Comparison of ENCODE assay signal across 13 cellular contexts in genomic region chr14:75979641-75980422, GRCh38. TPM values are rescaled to one million over a fixed set of nuclear protein-coding genes. Genes with fewer than 3 reads are reported as not detected.
DNase-seq lines count a peak whose midpoint lies in the region; ATAC-seq and TF ChIP-seq lines count a peak whose summit lies in the region.
"Had no signal": no experiment of that assay in that cellular context is flagged by ENCODE, and none has a peak within 500 bp of the region (broad histone marks: within the 10 kb centered on the region; RNA-seq: fewer than 3 reads in every experiment).

No MANE protein-coding gene starts in this region.

- no peak overlapping the region for H3K4me3 Mint-ChIP-seq in MCF 10A (ENCODE audit: unreplicated experiment)

- H3K27me3 ChIP-seq in breast epithelium (no peaks in the 10 kb centered on the region), uterus (no peaks in the 10 kb centered on the region)
- H3K27me3 ChIP-seq: BE2C, foreskin keratinocyte had no signal

- peak overlapping the region; percentile 97 for H3K27ac ChIP-seq in breast epithelium
- H3K27ac ChIP-seq in uterus, result peak overlapping the region; percentile 97 to 99
- H3K27ac ChIP-seq: foreskin keratinocyte had no signal

- peaks cover 27% of the 10 kb centered on the region for H3K4me1 Mint-ChIP-seq in MCF 10A (ENCODE audit: insufficient read depth, unreplicated experiment)

- H3K36me3 ChIP-seq in breast epithelium (no peaks in the 10 kb centered on the region), uterus (no peaks in the 10 kb centered on the region)
- H3K36me3 ChIP-seq: BE2C had no signal

- H3K4me3 ChIP-seq in breast epithelium, result peak overlapping the region; percentile 73 to 90 (median 79)
- peak overlapping the region; percentile 63 for H3K4me3 ChIP-seq in fibroblast of mammary gland (ENCODE audit: control insufficient read depth, low read depth, low read length)
- peak overlapping the region; percentile 49 to 58 for H3K4me3 ChIP-seq in uterus

- H3K27ac Mint-ChIP-seq in MCF 10A (ENCODE audit: low read depth, unreplicated experiment), result no peak overlapping the region

- CTCF ChIA-PET in MCF 10A (lab: Yijun Ruan, JAX), result interaction anchor here (0.5 to 12.0 kb wide), 15 partner anchors 13 to 278 kb away, joined by 3 to 205 read pairs (median 5); no protein-coding TSS in a partner anchor

- POLR2A ChIA-PET in MCF 10A (lab: Yijun Ruan, JAX), result interaction anchor here (0.7 to 5.5 kb wide), 4 partner anchors 10 to 319 kb away, joined by 3 to 30 read pairs (median 7); partner anchors contain the start of gene ERG28

- no TSS peak for BruUV-seq in MCF 10A (replicated peaks; lab: Mats Ljungman, UMichigan)

- intact Hi-C loops in breast epithelium (cut with DNase I; ENCODE audit: low total_unique reads), result loop anchor here (5.0 to 10.0 kb wide), 3 partner anchors 73 to 932 kb away; no protein-coding TSS in a partner anchor
- intact Hi-C loops in MCF 10A (cut with micrococcal nuclease), result loop anchor here (5.0 kb wide), 2 partner anchors 318 to 403 kb away; partner anchors contain the start of genes ERG28, FLVCR2 and TTLL5
- intact Hi-C loops in uterus (cut with DNase I; ENCODE audit: low total_unique reads), result loop anchor here (10.0 kb wide), 3 partner anchors 75 to 265 kb away; no protein-coding TSS in a partner anchor

- H3K4me1 ChIP-seq in breast epithelium, result peaks cover 5 to 10% of the 10 kb centered on the region in 2 donors
- H3K4me1 ChIP-seq in uterus, result peaks cover 0 to 9% of the 10 kb centered on the region in 2 donors
- H3K4me1 ChIP-seq: BE2C, foreskin keratinocyte had no signal

- H3K9me3 ChIP-seq in breast epithelium (no peaks in the 10 kb centered on the region), uterus (no peaks in the 10 kb centered on the region)
- H3K9me3 ChIP-seq: BE2C had no signal

- TF ChIP-seq POLR2A in breast epithelium (IDR thresholded peaks at IDR 0.05), result no peak
- no peak for TF ChIP-seq POLR2A in uterus (IDR thresholded peaks at IDR 0.05)

- no peaks in the 10 kb centered on the region for H3K27me3 Mint-ChIP-seq in MCF 10A (ENCODE audit: insufficient read depth, unreplicated experiment)

- H3K36me3 Mint-ChIP-seq in MCF 10A (ENCODE audit: insufficient read depth, unreplicated experiment), result peaks cover 4% of the 10 kb centered on the region

- ATAC-seq in HG02763 (IDR thresholded peaks at IDR 0.05; ENCODE audit: unreplicated experiment), result no peak
- no peak for ATAC-seq in HG02973 (IDR thresholded peaks at IDR 0.05; ENCODE audit: unreplicated experiment)
- ATAC-seq: foreskin keratinocyte had no signal

- TF ChIP-seq CTCF in breast epithelium (IDR thresholded peaks at IDR 0.05) (no peak), MCF 10A (IDR thresholded peaks at IDR 0.05; ENCODE audit: unreplicated experiment) (no peak), fibroblast of mammary gland (conservative IDR thresholded peaks at IDR 0.05; ENCODE audit: control insufficient read depth, insufficient read depth, low read depth, low read length) (no peak), uterus (IDR thresholded peaks at IDR 0.05) (peak in 1 of 4 experiments; percentile 2)

- DNase-seq in breast epithelium (ENCODE audit: low spot score in 2 of 2) (no peak), MCF 10A (ENCODE audit: unreplicated experiment) (no peak), fibroblast of mammary gland (ENCODE audit: low read depth) (peak; percentile 20), nucleus accumbens (lab: John Stamatoyannopoulos, UW) (peak in 43 of 56 donors; percentile 9 to 69 (median 31)), uterus (peak; percentile 52 to 58), RPMI8226 (no peak)
- DNase-seq: activated gamma-delta T cell treated with Interleukin-2 at 50 U/mL for 16 hours, foreskin keratinocyte, MV-4-11, T-helper 1 cell had no signal

- H3K9me3 Mint-ChIP-seq in MCF 10A (ENCODE audit: unreplicated experiment), result no peaks in the 10 kb centered on the region

RNA-seq across cellular contexts. Expression of gene TGFB3, which starts 2.0 kb away (rescaled TPM):
- total RNA-seq in breast epithelium, result 10 to 100 TPM in 2 of 3 donors, 1 to 10 TPM in 1; 4.8 to 35.7 (median 24.0) TPM
- total RNA-seq in MCF 10A (2022), result 1.1 and 1.5 TPM in 2 replicates
- 10 to 100 TPM; 16.1 to 85.3 (median 55.0) TPM for total RNA-seq in uterus

RNA-seq across cellular contexts. Expression of gene IFT43, which starts 5.7 kb away (rescaled TPM):
- total RNA-seq in breast epithelium (10 to 100 TPM; 21.4 to 47.2 (median 41.9) TPM), MCF 10A (2022) (34.9 and 52.9 TPM in 2 replicates), uterus (10 to 100 TPM; 34.2 to 75.3 (median 49.1) TPM)

Comparison
In these comparisons a context has a peak if more than half of its experiments do, and no peak if none do; other contexts are left out.
1. DNase-seq: peak in fibroblast of mammary gland (single experiment), nucleus accumbens (43 of 56) and uterus (2 of 2); none in breast epithelium (0 of 2), MCF 10A (single experiment) and RPMI8226 (single experiment).
2. Peak in every context shown above with its lines, with median percentiles within 50 percentile points of each other: H3K4me3 ChIP-seq.